10 cellular contexts compared by ENCODE assay signal in genomic region chr3:156551746-156552145, GRCh38. TPM values are rescaled to one million over a fixed set of nuclear protein-coding genes. Genes with fewer than 3 reads are reported as not detected.
A peak's percentile ranks its signal among the peaks of the same experiment; 100 is the strongest.
DNase-seq lines count a peak whose midpoint lies in the region; ATAC-seq and TF ChIP-seq lines count a peak whose summit lies in the region.
"Had no signal": no experiment of that assay in that cellular context is flagged by ENCODE, and none has a peak within 500 bp of the region (broad histone marks: within the 10 kb centered on the region; RNA-seq: fewer than 3 reads in every experiment).

No MANE protein-coding gene starts in this region.

- ATAC-seq in DND-41 (ENCODE audit: insufficient read depth, low read depth), result no peak
- no peak for ATAC-seq in body of pancreas

- TF ChIP-seq CTCF in DND-41 (IDR thresholded peaks at IDR 0.05; ENCODE audit: borderline replicate concordance, extremely low read depth, low read length, poor library complexity, severe bottlenecking) (no peak), PC-9 (conservative IDR thresholded peaks at IDR 0.05) (no peak), body of pancreas (IDR thresholded peaks at IDR 0.05) (no peak)

- H3K4me2 ChIP-seq in DND-41 (ENCODE audit: insufficient read depth, low read length) (peak overlapping the region; percentile 33; the same call in 1 of the 2 replicates), PC-9 (peak overlapping the region; percentile 12)

- TF ChIP-seq POLR2A in body of pancreas (IDR thresholded peaks at IDR 0.05), result no peak

- H3K79me2 ChIP-seq in DND-41 (ENCODE audit: insufficient read depth, low read length), result peaks cover 62% of the 10 kb centered on the region
- peaks cover 82% of the 10 kb centered on the region for H3K79me2 ChIP-seq in PC-9 (ENCODE audit: low read depth)

- H4K20me1 ChIP-seq in DND-41 (ENCODE audit: insufficient read depth, low read length), result peaks cover 10% of the 10 kb centered on the region; the same call in 1 of the 2 replicates
- H4K20me1 ChIP-seq in PC-9 (ENCODE audit: insufficient read depth), result peaks cover 29% of the 10 kb centered on the region; the same call in 1 of the 2 replicates

- BruUV-seq in PC-9 (replicated peaks; lab: Mats Ljungman, UMichigan), result no TSS peak

- DNase-seq in DND-41 (no peak), PC-9 (peak in 1 of 2 experiments; percentile 42), non-pigmented ciliary epithelial cell (ENCODE audit: low read depth) (peak; percentile 68), GDM1 (lab: John Stamatoyannopoulos, UW) (no peak), body of pancreas (no peak), COR-L47 (lab: John Stamatoyannopoulos, UW) (no peak)
- no peak for DNase-seq in activated effector memory CD4-positive, alpha-beta T cell treated with Interleukin-2 at 50 U/mL for 16 hours
- DNase-seq: activated naive CD8-positive, alpha-beta T cell treated with anti-CD3 and anti-CD28 coated beads, Interleukin-2, amount 10 ng/mL, durations not matched to agents 7 days and 5 days; NCI-H2107 had no signal

- peak overlapping the region; percentile 64 for H3K27ac Mint-ChIP-seq in dendritic cell treated with granulocyte-macrophage colony-stimulating factor and Interleukin-4, amounts not matched to agents 40 ng/mL and 50 ng/mL, for 4 days
- H3K27ac Mint-ChIP-seq: activated naive CD8-positive, alpha-beta T cell treated with anti-CD3 and anti-CD28 coated beads, Interleukin-2, amount 10 ng/mL, durations not matched to agents 7 days and 5 days had no signal

- no peaks in the 10 kb centered on the region for H3K9me2 ChIP-seq in PC-9 (ENCODE audit: insufficient read depth)

- intact Hi-C loops in PC-9 (cut with micrococcal nuclease; ENCODE audit: unreplicated experiment), result no loop called here
- intact Hi-C loops in dendritic cell treated with granulocyte-macrophage colony-stimulating factor and Interleukin-4, amounts not matched to agents 40 ng/mL and 50 ng/mL, for 4 days (cut with micrococcal nuclease), result loop anchor here (5.0 to 10.0 kb wide), 3 partner anchors 36 to 586 kb away; no protein-coding TSS in a partner anchor
- intact Hi-C loops in body of pancreas (cut with DNase I), result no loop called here

- H3K27me3 Mint-ChIP-seq in dendritic cell treated with granulocyte-macrophage colony-stimulating factor and Interleukin-4, amounts not matched to agents 40 ng/mL and 50 ng/mL, for 4 days, result no peaks in the 10 kb centered on the region
- H3K27me3 Mint-ChIP-seq: activated naive CD8-positive, alpha-beta T cell treated with anti-CD3 and anti-CD28 coated beads, Interleukin-2, amount 10 ng/mL, durations not matched to agents 7 days and 5 days had no signal

- no peak overlapping the region for H3K9ac ChIP-seq in DND-41 (ENCODE audit: low read depth, low read length)

- peak overlapping the region; percentile 20 for H3K4me3 Mint-ChIP-seq in dendritic cell treated with granulocyte-macrophage colony-stimulating factor and Interleukin-4, amounts not matched to agents 40 ng/mL and 50 ng/mL, for 4 days

- H3K36me3 ChIP-seq in DND-41 (ENCODE audit: insufficient read depth, low read length) (peaks cover 66% of the 10 kb centered on the region), PC-9 (ENCODE audit: low read depth) (peaks cover 69% of the 10 kb centered on the region), body of pancreas (replicated peaks in 1 of 2; ENCODE audit: insufficient read depth in 1 of 2, low read depth in 2 of 2) (no peaks in the 10 kb centered on the region)

- H3K9me3 ChIP-seq in DND-41 (ENCODE audit: insufficient read depth, low read length, severe bottlenecking) (no peaks in the 10 kb centered on the region), PC-9 (ENCODE audit: insufficient read depth, low read depth) (no peaks in the 10 kb centered on the region), body of pancreas (no peaks in the 10 kb centered on the region)

- H3K4me1 Mint-ChIP-seq in dendritic cell treated with granulocyte-macrophage colony-stimulating factor and Interleukin-4, amounts not matched to agents 40 ng/mL and 50 ng/mL, for 4 days (ENCODE audit: low read depth), result peaks cover 50% of the 10 kb centered on the region

- peaks cover 72% of the 10 kb centered on the region for H3K36me3 Mint-ChIP-seq in dendritic cell treated with granulocyte-macrophage colony-stimulating factor and Interleukin-4, amounts not matched to agents 40 ng/mL and 50 ng/mL, for 4 days (ENCODE audit: low read depth)

- POLR2A ChIA-PET in PC-9 (lab: Charles Lee; ENCODE audit: unreplicated experiment), result no interaction called here

- H3K27me3 ChIP-seq in DND-41 (ENCODE audit: insufficient read depth, low read length, poor library complexity) (no peaks in the 10 kb centered on the region), PC-9 (ENCODE audit: insufficient read depth, low read depth) (no peaks in the 10 kb centered on the region), body of pancreas (no peaks in the 10 kb centered on the region)

- peaks cover 13% of the 10 kb centered on the region for H3F3A ChIP-seq in PC-9 (ENCODE audit: insufficient read depth, low read depth)

- no peak overlapping the region for H3K27ac ChIP-seq in DND-41 (ENCODE audit: low read length)
- H3K27ac ChIP-seq in PC-9, result no peak overlapping the region
- H3K27ac ChIP-seq in body of pancreas, result no peak overlapping the region

- H3K4me1 ChIP-seq in DND-41 (ENCODE audit: insufficient read depth, low read length) (peaks cover 36% of the 10 kb centered on the region), PC-9 (replicated peaks; ENCODE audit: insufficient read depth) (peaks cover 35% of the 10 kb centered on the region), body of pancreas (peaks cover 63% of the 10 kb centered on the region)

- no peak overlapping the region for H3K4me3 ChIP-seq in DND-41 (ENCODE audit: low read depth in 1 of 2, low read length in 2 of 2)
- H3K4me3 ChIP-seq in PC-9, result no peak overlapping the region
- H3K4me3 ChIP-seq in body of pancreas, result no peak overlapping the region

- 89 to 94% methylated on average over 4 of the region's 4 CpGs for WGBS in body of pancreas, 2 donors

- CTCF ChIA-PET in PC-9 (lab: Charles Lee), result no interaction called here

- H2AFZ ChIP-seq in DND-41 (ENCODE audit: low read depth, low read length) (no peak overlapping the region), PC-9 (no peak overlapping the region)

- H3K9me3 Mint-ChIP-seq in dendritic cell treated with granulocyte-macrophage colony-stimulating factor and Interleukin-4, amounts not matched to agents 40 ng/mL and 50 ng/mL, for 4 days, result no peaks in the 10 kb centered on the region
- H3K9me3 Mint-ChIP-seq: activated naive CD8-positive, alpha-beta T cell treated with anti-CD3 and anti-CD28 coated beads, Interleukin-2, amount 10 ng/mL, durations not matched to agents 7 days and 5 days had no signal

RNA-seq across cellular contexts. Expression of gene SSR3, which starts 3.2 kb away (rescaled TPM):
- total RNA-seq in PC-9 (2021), result 117 and 152 TPM in 2 replicates
- total RNA-seq in body of pancreas, result 10 to 100 TPM; 77.1 to 97.5 TPM
